ENCODE assay signal across 1 cellular context in the genomic region with DNA sequence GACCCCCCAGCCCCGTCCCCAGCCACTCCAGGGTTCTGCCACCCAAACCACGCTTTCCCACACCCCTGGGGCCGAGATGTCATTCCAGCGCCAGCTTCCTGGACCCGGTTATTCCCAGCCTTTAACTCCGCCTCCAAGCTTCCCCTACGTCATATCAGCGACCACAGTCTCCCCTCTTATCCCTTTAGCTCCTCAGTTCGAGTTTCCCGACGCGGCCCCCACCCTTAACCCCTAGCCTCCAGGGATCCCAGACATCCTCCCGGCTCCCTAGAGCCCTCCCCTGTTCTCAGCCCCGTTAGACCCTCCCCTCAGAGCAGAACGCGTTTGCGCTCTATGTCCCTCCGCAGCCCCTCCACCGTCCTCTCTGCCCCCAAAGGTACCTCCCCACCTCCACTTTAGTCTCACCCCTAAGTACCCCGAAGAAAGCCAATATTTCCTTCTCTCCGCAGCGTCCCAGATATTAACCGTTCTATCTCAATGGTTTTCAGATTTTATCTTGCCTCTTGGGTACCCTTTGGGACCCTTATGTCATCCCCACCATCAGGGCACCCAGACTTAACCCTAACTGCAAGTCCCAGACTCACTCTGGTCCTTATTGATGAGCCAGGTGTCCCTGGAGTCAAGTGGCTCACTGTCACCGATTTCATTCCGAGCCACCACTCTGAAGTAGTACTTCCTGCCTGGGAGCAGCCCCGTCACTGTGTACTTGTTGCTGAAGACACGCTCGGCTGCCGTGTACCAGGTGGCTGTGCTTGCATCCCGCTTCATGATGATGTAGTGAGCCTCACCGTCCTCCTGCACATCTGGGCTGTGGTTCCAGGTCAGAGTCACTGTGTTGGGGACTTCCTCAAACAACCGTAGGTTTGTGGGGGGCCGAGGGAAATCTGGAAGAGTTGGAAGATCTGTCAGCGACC.
TF ChIP-seq lines count a peak whose summit lies in the region.

No MANE protein-coding gene starts in this region.

TF ChIP-seq in GM23338, 12 proteins besides CTCF, POLR2A, EP300 and RAD21 (continued from another document):
- TF ChIP-seq EZH2phosphoT487 (IDR thresholded peaks at IDR 0.05; ENCODE audit: unreplicated experiment): no peak
